In the genomic region with DNA sequence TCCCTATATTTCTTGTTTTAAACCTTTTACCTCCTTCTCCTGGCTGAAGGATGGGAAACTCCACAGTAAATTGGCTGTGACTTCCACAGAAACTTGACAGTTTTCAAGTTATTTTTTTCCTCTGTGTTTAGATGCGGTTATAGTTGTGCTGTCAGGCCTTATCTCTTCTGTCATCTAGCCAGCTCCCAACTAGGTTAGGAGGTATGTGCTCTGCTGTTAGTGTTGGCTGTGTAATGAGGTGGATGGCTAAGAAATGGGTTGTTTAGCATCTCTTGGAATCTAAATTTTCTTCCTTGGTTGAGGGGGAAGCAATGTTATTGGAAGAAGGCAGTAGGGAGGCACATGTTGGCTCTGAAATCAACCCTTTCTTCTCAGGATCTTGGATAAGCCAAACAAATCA, we compare ENCODE assay signal across 25 cellular contexts.
DNase-seq lines count a peak whose midpoint lies in the region; ATAC-seq and TF ChIP-seq lines count a peak whose summit lies in the region.
"Had no signal": no experiment of that assay in that cellular context is flagged by ENCODE, and none has a peak within 500 bp of the region (broad histone marks: within the 10 kb centered on the region; RNA-seq: fewer than 3 reads in every experiment).

No MANE protein-coding gene starts in this region.

- H3K27ac Mint-ChIP-seq in HFFc6: no peak overlapping the region
- H3K27ac Mint-ChIP-seq: activated CD4-positive, alpha-beta T cell treated with anti-CD3 and anti-CD28 coated beads, Interleukin-2, amount 10 ng/mL, durations not matched to agents 24 days and 14 days; activated T-cell treated with anti-CD3 and anti-CD28 coated beads, Interleukin-2, amount 50 U/mL, for 24 hours; memory B cell; T-cell; type B pancreatic cell; WTC11 had no signal

- H3K4me3 Mint-ChIP-seq in HFFc6: peak overlapping the region; percentile 3; the same call in 1 of the 2 replicates
- H3K4me3 Mint-ChIP-seq: activated CD4-positive, alpha-beta T cell treated with anti-CD3 and anti-CD28 coated beads, Interleukin-2, amount 10 ng/mL, durations not matched to agents 24 days and 14 days; activated T-cell treated with anti-CD3 and anti-CD28 coated beads, Interleukin-2, amount 50 U/mL, for 24 hours; memory B cell; T-cell; type B pancreatic cell; WTC11 had no signal

- H3K27me3 ChIP-seq in ascending aorta: no peaks in the 10 kb centered on the region
- no peaks in the 10 kb centered on the region for H3K27me3 ChIP-seq in thoracic aorta (replicated peaks; ENCODE audit: insufficient read depth)
- H3K27me3 ChIP-seq: BLaER1 treated with 17β-estradiol and CSF1 and Interleukin-3, amounts not matched to agents 10 nM and 100 nM; left lung had no signal

- H3K27me3 Mint-ChIP-seq in HFFc6 (ENCODE audit: insufficient read depth): no peaks in the 10 kb centered on the region; the same call in 1 of the 2 replicates
- H3K27me3 Mint-ChIP-seq: type B pancreatic cell had no signal

- H3K4me3 ChIP-seq in ascending aorta: no peak overlapping the region
- H3K4me3 ChIP-seq in fibroblast of the aortic adventitia (ENCODE audit: low read depth, low read length): no peak overlapping the region
- no peak overlapping the region for H3K4me3 ChIP-seq in thoracic aorta
- H3K4me3 ChIP-seq: BLaER1 treated with 17β-estradiol and CSF1 and Interleukin-3, amounts not matched to agents 10 nM and 100 nM; left lung; prostate gland had no signal

- H3K27ac ChIP-seq in ascending aorta (peak overlapping the region; percentile 72 to 73), thoracic aorta (peak overlapping the region; percentile 54 to 73)
- H3K27ac ChIP-seq: BLaER1 treated with 17β-estradiol and CSF1 and Interleukin-3, amounts not matched to agents 10 nM and 100 nM; left lung had no signal

- H3K36me3 ChIP-seq in ascending aorta (no peaks in the 10 kb centered on the region), thoracic aorta (no peaks in the 10 kb centered on the region)
- H3K36me3 ChIP-seq: BLaER1 treated with 17β-estradiol and CSF1 and Interleukin-3, amounts not matched to agents 10 nM and 100 nM; left lung; prostate gland had no signal

- peaks cover 11% of the 10 kb centered on the region; the same call in 1 of the 2 replicates for H3K36me3 Mint-ChIP-seq in HFFc6 (ENCODE audit: low read depth)
- H3K36me3 Mint-ChIP-seq: memory B cell, T-cell, WTC11 had no signal

- H3K4me1 ChIP-seq in ascending aorta: peaks cover 9 to 25% of the 10 kb centered on the region in 2 donors
- H3K4me1 ChIP-seq in thoracic aorta (ENCODE audit: control insufficient read depth in 1 of 2, low read depth in 2 of 2): peaks cover 5 to 41% of the 10 kb centered on the region in 2 donors
- H3K4me1 ChIP-seq: prostate gland had no signal

- no peaks in the 10 kb centered on the region for H3K9me3 Mint-ChIP-seq in HFFc6
- H3K9me3 Mint-ChIP-seq: activated CD4-positive, alpha-beta T cell treated with anti-CD3 and anti-CD28 coated beads, Interleukin-2, amount 10 ng/mL, durations not matched to agents 24 days and 14 days; activated T-cell treated with anti-CD3 and anti-CD28 coated beads, Interleukin-2, amount 50 U/mL, for 24 hours; memory B cell; T-cell; type B pancreatic cell; WTC11 had no signal

- no peak for ATAC-seq in thoracic aorta (ENCODE audit: insufficient number of reproducible peaks, low FRiP score, low read depth)
- ATAC-seq in HG02938 (IDR thresholded peaks at IDR 0.05; ENCODE audit: unreplicated experiment): no peak
- ATAC-seq in GM18520 (IDR thresholded peaks at IDR 0.05; ENCODE audit: unreplicated experiment): no peak
- ATAC-seq: sciatic nerve, T-cell, WTC11 had no signal

- peak; percentile 69 for DNase-seq in HFFc6
- DNase-seq in ascending aorta (ENCODE audit: low spot score in 2 of 2): no peak
- DNase-seq in fibroblast of the aortic adventitia (ENCODE audit: low read depth): peak; percentile 89
- DNase-seq in thoracic aorta (ENCODE audit: low spot score): no peak
- no peak for DNase-seq in NAMALWA (ENCODE audit: low spot score)
- no peak for DNase-seq in NCI-H446 (lab: John Stamatoyannopoulos, UW)
- DNase-seq: activated CD4-positive, alpha-beta T cell treated with anti-CD3 and anti-CD28 coated beads, Interleukin-2, amount 10 ng/mL, durations not matched to agents 24 days and 14 days; activated effector memory CD4-positive, alpha-beta T cell treated with anti-CD3 and anti-CD28 coated beads, Interleukin-2, amount 50 U/mL, for 16 hours; activated T-cell treated with anti-CD3 and anti-CD28 coated beads, Interleukin-2, amount 50 U/mL, for 24 hours; GDM1; HCEC 1CT; islet precursor cell; left lung; NCI-H1694 treated with DMSO at 0.1 percent for 48 hours; NCI-H510A; stimulated activated CD4-positive, alpha-beta T cell treated with anti-CD3 and anti-CD28 coated beads, Interleukin-4, amount 100 ng/mL, for 1 hour; T-cell had no signal

- peaks cover 49% of the 10 kb centered on the region for H3K4me1 Mint-ChIP-seq in HFFc6 (ENCODE audit: low read depth)
- H3K4me1 Mint-ChIP-seq: T-cell had no signal

- TF ChIP-seq CTCF in HFFc6 (IDR thresholded peaks at IDR 0.05) (no peak), ascending aorta (IDR thresholded peaks at IDR 0.05) (no peak), fibroblast of the aortic adventitia (IDR thresholded peaks at IDR 0.05; ENCODE audit: insufficient read depth, low read length) (no peak), thoracic aorta (IDR thresholded peaks at IDR 0.05) (no peak)

- intact Hi-C loops in ascending aorta (cut with DNase I): loop anchor here (2.0 kb wide), 1 partner anchor 61 kb away; no protein-coding TSS in a partner anchor

- no peaks in the 10 kb centered on the region for H3K9me3 ChIP-seq in ascending aorta
- H3K9me3 ChIP-seq in thoracic aorta: no peaks in the 10 kb centered on the region
- H3K9me3 ChIP-seq: BLaER1 treated with 17β-estradiol and CSF1 and Interleukin-3, amounts not matched to agents 10 nM and 100 nM; left lung; prostate gland had no signal

Comparison
In these comparisons a context has a peak if more than half of its experiments do, and no peak if none do; other contexts are left out.
1. DNase-seq: peak in HFFc6 (single experiment) and fibroblast of the aortic adventitia (single experiment); none in ascending aorta (0 of 2), thoracic aorta (single experiment), NAMALWA (single experiment) and NCI-H446 (0 of 2).